In the genomic region with DNA sequence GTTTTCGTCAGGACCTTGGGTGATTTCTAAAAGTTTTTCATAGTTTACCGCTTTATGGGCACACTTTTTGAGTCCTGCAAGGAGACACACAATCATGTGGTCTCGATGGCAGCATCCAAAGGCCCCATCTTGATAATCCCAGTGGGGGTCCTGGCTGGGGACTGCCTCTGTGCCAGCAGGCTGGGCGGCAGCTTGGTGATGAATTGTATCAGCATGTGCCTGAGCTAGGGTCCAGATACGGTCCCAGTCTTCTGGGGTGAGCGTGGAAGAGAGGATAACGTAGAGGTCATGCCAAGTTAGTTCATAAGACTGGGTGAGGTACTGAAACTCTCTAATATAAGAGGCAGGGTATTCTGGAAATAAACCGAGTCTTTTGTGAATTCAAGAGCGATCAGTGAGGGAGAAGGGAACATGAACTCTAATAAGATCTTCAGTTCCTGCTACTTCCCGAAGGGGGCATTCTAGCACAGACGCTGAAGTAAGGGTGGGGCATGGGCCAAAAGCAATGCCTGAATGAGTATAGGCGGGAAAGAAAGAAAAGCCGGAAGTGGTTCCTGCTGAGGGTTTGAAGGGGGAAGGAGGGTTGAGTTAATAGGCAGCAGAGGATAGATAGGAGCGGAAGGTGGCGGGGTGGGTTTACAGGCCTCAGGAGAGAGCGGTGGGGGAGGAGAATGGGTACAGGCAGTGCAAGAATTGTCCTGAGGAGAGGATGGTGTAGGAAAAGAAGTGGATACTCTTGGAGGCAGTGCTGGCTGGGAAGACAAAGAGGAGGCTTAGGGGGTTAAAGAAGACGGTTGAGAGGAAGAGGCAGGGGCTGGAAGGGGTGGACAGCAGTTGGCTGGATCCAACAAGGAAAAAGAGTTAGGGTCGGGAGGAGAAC, we compare ENCODE assay signal across 1 cellular context.
TF ChIP-seq lines count a peak whose summit lies in the region.

No MANE protein-coding gene starts in this region.

TF ChIP-seq in GM12878, 131 proteins besides CTCF, POLR2A, EP300 and RAD21 (continues in another document):
- TF ChIP-seq SMAD1 (IDR thresholded peaks at IDR 0.05; ENCODE audit: low read depth, partially characterized antibody) (no peak), YY1 (IDR thresholded peaks at IDR 0.05; ENCODE audit: low read depth, low read length) (peak; percentile 64), ETV6 (conservative IDR thresholded peaks at IDR 0.05 in 1 of 2, IDR thresholded peaks at IDR 0.05 in 1 of 2; ENCODE audit: borderline replicate concordance in 1 of 2, low read depth in 1 of 2) (peak in 1 of 2 experiments; percentile 69; a peak in 1 of 4 replicates), IKZF2 (IDR thresholded peaks at IDR 0.05) (peak; percentile 79 to 85), EED (IDR thresholded peaks at IDR 0.05; ENCODE audit: low read depth) (peak; percentile 62), IKZF1 (conservative IDR thresholded peaks at IDR 0.05) (peak; percentile 68; the same call in 1 of the 2 replicates), SMC3 (IDR thresholded peaks at IDR 0.05; ENCODE audit: borderline replicate concordance, low read length) (peak; percentile 88), BHLHE40 (IDR thresholded peaks at IDR 0.05; ENCODE audit: borderline replicate concordance in 1 of 2, low read depth in 2 of 2, low read length in 1 of 2) (no peak), POLR2AphosphoS5 (IDR thresholded peaks at IDR 0.05; ENCODE audit: low read length) (peak; percentile 58; the same call in 1 of the 2 replicates), BMI1 (IDR thresholded peaks at IDR 0.05; ENCODE audit: borderline replicate concordance) (peak; percentile 21; the same call in 1 of the 2 replicates), ATF2 (IDR thresholded peaks at IDR 0.05; ENCODE audit: low read length) (no peak), NFIC (IDR thresholded peaks at IDR 0.05; ENCODE audit: low read depth, low read length) (peak; percentile 45; the same call in 1 of the 2 replicates), GATAD2B (conservative IDR thresholded peaks at IDR 0.05; ENCODE audit: low read depth) (no peak), NR2F1 (conservative IDR thresholded peaks at IDR 0.05) (no peak), TARDBP (IDR thresholded peaks at IDR 0.05; ENCODE audit: borderline replicate concordance) (no peak), BCL3 (IDR thresholded peaks at IDR 0.05; ENCODE audit: borderline replicate concordance, insufficient read depth, low read depth, low read length, poor library complexity, severe bottlenecking) (peak; percentile 17), MLLT1 (IDR thresholded peaks at IDR 0.05) (peak; percentile 88), CBFB (IDR thresholded peaks at IDR 0.05; ENCODE audit: low read depth) (peak; percentile 21; the same call in 1 of the 2 replicates), HSF1 (IDR thresholded peaks at IDR 0.05; ENCODE audit: low read depth, low read length) (no peak), FOS (IDR thresholded peaks at IDR 0.05; ENCODE audit: borderline replicate concordance, extremely low read depth, insufficient read length) (no peak), NFXL1 (IDR thresholded peaks at IDR 0.05; ENCODE audit: borderline replicate concordance) (no peak), SP1 (IDR thresholded peaks at IDR 0.05; ENCODE audit: low read depth, low read length) (no peak), ELK1 (IDR thresholded peaks at IDR 0.05; ENCODE audit: low read depth, low read length) (peak; percentile 64), CHD2 (IDR thresholded peaks at IDR 0.05; ENCODE audit: borderline replicate concordance, low read depth, low read length) (peak; percentile 58; the same call in 1 of the 2 replicates), ESRRA (IDR thresholded peaks at IDR 0.05; ENCODE audit: low read length) (no peak), E2F4 (IDR thresholded peaks at IDR 0.05; ENCODE audit: low read depth, low read length) (0 out of 2 replicates have a peak, but pooled peaks have one; percentile 45), E4F1 (IDR thresholded peaks at IDR 0.05; ENCODE audit: borderline replicate concordance, partially characterized antibody) (peak; percentile 65), SIX5 (IDR thresholded peaks at IDR 0.05; ENCODE audit: low read depth, low read length, severe bottlenecking) (no peak), NBN (IDR thresholded peaks at IDR 0.05) (peak; percentile 83), FOXM1 (IDR thresholded peaks at IDR 0.05; ENCODE audit: low read depth, low read length) (peak; percentile 53), TAF1 (IDR thresholded peaks at IDR 0.05; ENCODE audit: borderline replicate concordance, low read depth, low read length) (peak; percentile 56; the same call in 1 of the 2 replicates), RUNX3 (IDR thresholded peaks at IDR 0.05; ENCODE audit: low read length) (peak; percentile 80), RB1 (IDR thresholded peaks at IDR 0.05; ENCODE audit: borderline replicate concordance) (peak; percentile 92; the same call in 1 of the 2 replicates), EZH2 (IDR thresholded peaks at IDR 0.05; ENCODE audit: borderline replicate concordance, control insufficient read depth, low read depth, low read length) (no peak), ZBTB4 (CRISPR knock-in tag; IDR thresholded peaks at IDR 0.05) (no peak)
- TF ChIP-seq, protein P1, sequence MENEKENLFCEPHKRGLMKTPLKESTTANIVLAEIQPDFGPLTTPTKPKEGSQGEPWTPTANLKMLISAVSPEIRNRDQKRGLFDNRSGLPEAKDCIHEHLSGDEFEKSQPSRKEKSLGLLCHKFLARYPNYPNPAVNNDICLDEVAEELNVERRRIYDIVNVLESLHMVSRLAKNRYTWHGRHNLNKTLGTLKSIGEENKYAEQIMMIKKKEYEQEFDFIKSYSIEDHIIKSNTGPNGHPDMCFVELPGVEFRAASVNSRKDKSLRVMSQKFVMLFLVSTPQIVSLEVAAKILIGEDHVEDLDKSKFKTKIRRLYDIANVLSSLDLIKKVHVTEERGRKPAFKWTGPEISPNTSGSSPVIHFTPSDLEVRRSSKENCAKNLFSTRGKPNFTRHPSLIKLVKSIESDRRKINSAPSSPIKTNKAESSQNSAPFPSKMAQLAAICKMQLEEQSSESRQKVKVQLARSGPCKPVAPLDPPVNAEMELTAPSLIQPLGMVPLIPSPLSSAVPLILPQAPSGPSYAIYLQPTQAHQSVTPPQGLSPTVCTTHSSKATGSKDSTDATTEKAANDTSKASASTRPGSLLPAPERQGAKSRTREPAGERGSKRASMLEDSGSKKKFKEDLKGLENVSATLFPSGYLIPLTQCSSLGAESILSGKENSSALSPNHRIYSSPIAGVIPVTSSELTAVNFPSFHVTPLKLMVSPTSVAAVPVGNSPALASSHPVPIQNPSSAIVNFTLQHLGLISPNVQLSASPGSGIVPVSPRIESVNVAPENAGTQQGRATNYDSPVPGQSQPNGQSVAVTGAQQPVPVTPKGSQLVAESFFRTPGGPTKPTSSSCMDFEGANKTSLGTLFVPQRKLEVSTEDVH (IDR thresholded peaks at IDR 0.05; ENCODE audit: low read depth, partially characterized antibody), result peak; percentile 79
- TF ChIP-seq, protein P2, sequence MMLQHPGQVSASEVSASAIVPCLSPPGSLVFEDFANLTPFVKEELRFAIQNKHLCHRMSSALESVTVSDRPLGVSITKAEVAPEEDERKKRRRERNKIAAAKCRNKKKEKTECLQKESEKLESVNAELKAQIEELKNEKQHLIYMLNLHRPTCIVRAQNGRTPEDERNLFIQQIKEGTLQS (IDR thresholded peaks at IDR 0.05; ENCODE audit: borderline replicate concordance, extremely low read depth, low read depth, low read length), result no peak
